In the genomic region with DNA sequence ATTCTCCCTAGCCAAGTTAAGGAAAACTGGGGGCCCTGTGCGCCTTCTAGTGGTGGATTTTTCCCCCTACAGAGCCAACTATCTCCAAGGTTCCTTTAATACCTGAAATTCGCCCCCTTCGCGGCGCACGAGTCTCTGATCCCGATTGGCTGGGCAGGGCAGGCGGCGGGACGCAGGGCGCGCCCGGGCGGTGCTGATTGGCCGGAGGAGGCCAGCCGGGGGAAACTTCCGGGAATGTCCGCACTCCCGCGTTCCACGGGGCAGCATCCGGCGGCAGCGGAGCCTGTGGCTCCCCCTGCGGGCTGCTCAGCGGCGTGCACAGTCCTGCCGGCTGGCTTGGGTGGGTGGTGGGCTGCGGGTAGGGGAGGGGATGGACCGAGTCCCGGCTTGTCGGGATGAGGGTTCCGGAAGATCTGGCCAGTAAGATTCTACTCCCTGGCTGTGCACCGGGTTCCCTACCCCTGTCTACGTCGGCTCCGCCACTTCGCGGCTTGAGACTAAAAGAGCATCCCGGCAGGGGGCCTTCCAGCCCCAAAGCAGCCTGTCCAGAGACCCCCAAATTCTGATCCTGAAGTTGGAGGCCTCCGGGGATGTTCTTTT, we compare ENCODE assay signal across 8 cellular contexts. TPM values are rescaled to one million over a fixed set of nuclear protein-coding genes. Genes with fewer than 3 reads are reported as not detected.
DNase-seq lines count a peak whose midpoint lies in the region; ATAC-seq and TF ChIP-seq lines count a peak whose summit lies in the region.

A gene (plus strand): TSS at position 241 of the 600 bp plus-strand sequence. CDS start 515 bp downstream, outside the sequence.

- H3K4me3 ChIP-seq in NB4 (ENCODE audit: low read depth, low read length), result peak within 1 kb of the TSS; percentile 92

- peak within 1 kb of the TSS; percentile 72 for H3K27ac ChIP-seq in temporal lobe (ENCODE audit: low read depth, low read length)

- DNase-seq in GM10266 (ENCODE audit: extremely low spot score) (peak; percentile 98), NB4 (ENCODE audit: low read depth) (peak; percentile 99), SKM-1 (lab: John Stamatoyannopoulos, UW; ENCODE audit: unreplicated experiment) (peak; percentile 63), globus pallidus (ENCODE audit: low spot score) (peak; percentile 96), occipital lobe (lab: John Stamatoyannopoulos, UW) (peak; percentile 97)
- peak; percentile 96 for DNase-seq in activated naive CD4-positive, alpha-beta T cell treated with anti-CD3 and anti-CD28 coated beads, Interleukin-2, amount 50 U/mL, for 72 hours (ENCODE audit: low spot score in 2 of 2)

- ATAC-seq in HG02571 (IDR thresholded peaks at IDR 0.05; ENCODE audit: unreplicated experiment), result peak; percentile 67
- peak; percentile 88 for ATAC-seq in activated naive CD4-positive, alpha-beta T cell treated with anti-CD3 and anti-CD28 coated beads, Interleukin-2, amount 50 U/mL, for 72 hours

- TF ChIP-seq POLR2A in NB4 (IDR thresholded peaks at IDR 0.05; ENCODE audit: extremely low read depth, insufficient read length), result no peak

- H3K36me3 Mint-ChIP-seq in activated naive CD4-positive, alpha-beta T cell treated with anti-CD3 and anti-CD28 coated beads, Interleukin-2, amount 50 U/mL, for 72 hours, result peaks cover 12 to 13% of the 10 kb centered on the region in 2 donors

- H3K27ac Mint-ChIP-seq in activated naive CD4-positive, alpha-beta T cell treated with anti-CD3 and anti-CD28 coated beads, Interleukin-2, amount 50 U/mL, for 72 hours, result peak within 1 kb of the TSS; percentile 85 to 87

- peak; percentile 85 for TF ChIP-seq CTCF in GM10266 (IDR thresholded peaks at IDR 0.05; ENCODE audit: control insufficient read depth, insufficient read depth, low read depth, missing control alignments)
- TF ChIP-seq CTCF in NB4 (IDR thresholded peaks at IDR 0.05; ENCODE audit: low read depth, low read length), result peak; percentile 66

- no peaks in the 10 kb centered on the region for H3K9me3 Mint-ChIP-seq in activated naive CD4-positive, alpha-beta T cell treated with anti-CD3 and anti-CD28 coated beads, Interleukin-2, amount 50 U/mL, for 72 hours

RNA-seq across cellular contexts. Expression of the gene that starts here (rescaled TPM):
- 10 to 100 TPM; 60.7 to 90.5 TPM for total RNA-seq in activated naive CD4-positive, alpha-beta T cell treated with anti-CD3 and anti-CD28 coated beads, Interleukin-2, amount 50 U/mL, for 72 hours
- total RNA-seq in occipital lobe, result 20.1 TPM
- 14.0 TPM for total RNA-seq in temporal lobe

Comparison
In these comparisons a context has a peak if more than half of its experiments do, and no peak if none do; other contexts are left out.
1. Peak in every context shown above with its lines: DNase-seq, ATAC-seq, H3K4me3 ChIP-seq and H3K27ac ChIP-seq.